ENCODE assay signal across 20 cellular contexts in genomic region chr19:34904521-34904845, GRCh38.
"Had no signal": no experiment of that assay in that cellular context is flagged by ENCODE, and none has a peak within 500 bp of the region (broad histone marks: within the 10 kb centered on the region; RNA-seq: fewer than 3 reads in every experiment).

No MANE protein-coding gene starts in this region.

- DNase-seq: activated CD4-positive, alpha-beta memory T cell treated with anti-CD3 and anti-CD28 coated beads for 36 hours; activated effector memory CD4-positive, alpha-beta T cell treated with Interleukin-2 at 50 U/mL for 16 hours; activated naive CD4-positive, alpha-beta T cell treated with anti-CD3 and anti-CD28 coated beads, Interleukin-2, amount 50 U/mL, for 16 hours; activated T-cell treated with anti-CD3 and anti-CD28 coated beads, Interleukin-2, amount 50 U/mL, for 4 hours; amygdala; body of pancreas; caudate nucleus; esophagus squamous epithelium; hypothalamus; mucosa of descending colon; naive thymus-derived CD8-positive, alpha-beta T cell; nucleus accumbens; substantia nigra; transverse colon; WERI-Rb-1 had no signal

- H3K36me3 Mint-ChIP-seq: stimulated activated memory B cell treated with anti-CD40 and anti-IgM and Interleukin-4, amounts not matched to agents 10 μg/mL and 1 μg/mL and 100 μg/mL, for 72 hours had no signal

- ATAC-seq: activated CD4-positive, alpha-beta T cell treated with anti-CD3 and anti-CD28 coated beads for 36 hours; body of pancreas; mucosa of descending colon; naive thymus-derived CD8-positive, alpha-beta T cell; stimulated activated memory B cell treated with anti-CD40 and anti-IgM and Interleukin-4, amounts not matched to agents 10 μg/mL and 1 μg/mL and 100 μg/mL, for 72 hours had no signal

- H3K4me3 ChIP-seq: body of pancreas, esophagus squamous epithelium, mucosa of descending colon, transverse colon had no signal

- H3K4me3 Mint-ChIP-seq: activated T-cell treated with anti-CD3 and anti-CD28 coated beads, Interleukin-2, amount 50 U/mL, for 4 hours; stimulated activated memory B cell treated with anti-CD40 and anti-IgM and Interleukin-4, amounts not matched to agents 10 μg/mL and 1 μg/mL and 100 μg/mL, for 72 hours; T-helper 1 cell treated with Interleukin-12 subunit alpha and Interleukin-12 subunit beta and Interleukin-4 antibody, amounts not matched to agents 30 μg/mL and 1 μg/mL, for 36 hours had no signal

- H3K36me3 ChIP-seq: esophagus squamous epithelium, transverse colon, WERI-Rb-1 had no signal

- H3K9me3 Mint-ChIP-seq: activated T-cell treated with anti-CD3 and anti-CD28 coated beads, Interleukin-2, amount 50 U/mL, for 4 hours; stimulated activated memory B cell treated with anti-CD40 and anti-IgM and Interleukin-4, amounts not matched to agents 10 μg/mL and 1 μg/mL and 100 μg/mL, for 72 hours had no signal

- FAIRE-seq: colon, islet of Langerhans had no signal

- H3K9me3 ChIP-seq: body of pancreas, esophagus squamous epithelium, mucosa of descending colon, transverse colon had no signal

- H3K27ac Mint-ChIP-seq: activated CD4-positive, alpha-beta memory T cell treated with anti-CD3 and anti-CD28 coated beads for 36 hours; activated CD4-positive, alpha-beta T cell treated with anti-CD3 and anti-CD28 coated beads for 36 hours; stimulated activated memory B cell treated with anti-CD40 and anti-IgM and Interleukin-4, amounts not matched to agents 10 μg/mL and 1 μg/mL and 100 μg/mL, for 72 hours; T-helper 1 cell treated with Interleukin-12 subunit alpha and Interleukin-12 subunit beta and Interleukin-4 antibody, amounts not matched to agents 30 μg/mL and 1 μg/mL, for 36 hours had no signal

- H3K4me1 ChIP-seq: transverse colon had no signal

- H3K27ac ChIP-seq: body of pancreas, esophagus squamous epithelium, transverse colon, WERI-Rb-1 had no signal
